11 cellular contexts compared by ENCODE assay signal in genomic region chr1:160058087-160058486, GRCh38. TPM values are rescaled to one million over a fixed set of nuclear protein-coding genes. Genes with fewer than 3 reads are reported as not detected.
DNase-seq lines count a peak whose midpoint lies in the region; ATAC-seq and TF ChIP-seq lines count a peak whose summit lies in the region.
"Had no signal": no experiment of that assay in that cellular context is flagged by ENCODE, and none has a peak within 500 bp of the region (broad histone marks: within the 10 kb centered on the region; RNA-seq: fewer than 3 reads in every experiment).

No MANE protein-coding gene starts in this region.

- CTCF ChIA-PET in WTC11 (lab: Charles Lee), result interaction anchor here (0.6 to 31.0 kb wide), 22 partner anchors 11 to 234 kb away, joined by 3 to 978 read pairs (median 4); partner anchors contain the start of genes CASQ1, IGSF8, KCNJ10 and KCNJ9

- no peak overlapping the region for H3K27ac ChIP-seq in vagina
- H3K27ac ChIP-seq: right atrium auricular region had no signal

- no peak overlapping the region for H3K4me3 Mint-ChIP-seq in WTC11
- H3K4me3 Mint-ChIP-seq: activated CD4-positive, alpha-beta T cell treated with anti-CD3 and anti-CD28 coated beads for 36 hours; brain; IgD-negative memory B cell had no signal

- intact Hi-C loops in vagina (cut with DNase I), result no loop called here

- in situ Hi-C loops in KBM-7 (cut with MboI; ENCODE audit: low pct_unique_long_range_greater_than_20kb, low sequenced_read_pairs), result no loop called here

- TF ChIP-seq CTCF in GM12864 (IDR thresholded peaks at IDR 0.05; ENCODE audit: low read depth, low read length, missing control alignments) (peak; percentile 34), WTC11 (IDR thresholded peaks at IDR 0.05) (no peak), vagina (IDR thresholded peaks at IDR 0.05) (no peak)

- no peaks in the 10 kb centered on the region for H3K9me3 ChIP-seq in vagina
- H3K9me3 ChIP-seq: right atrium auricular region had no signal

- H3K27me3 ChIP-seq in vagina, result no peaks in the 10 kb centered on the region
- H3K27me3 ChIP-seq: right atrium auricular region had no signal

- no peak overlapping the region for H3K4me3 ChIP-seq in GM12864 (ENCODE audit: low read depth, low read length)
- no peak overlapping the region for H3K4me3 ChIP-seq in vagina
- H3K4me3 ChIP-seq: right atrium auricular region had no signal

- peaks cover 7% of the 10 kb centered on the region for H3K27me3 Mint-ChIP-seq in WTC11 (ENCODE audit: low read depth)

- DNase-seq in GM12864 (ENCODE audit: low read depth) (no peak), WTC11 (ENCODE audit: low spot score) (no peak), lung microvascular endothelial cell (ENCODE audit: low read depth in 2 of 2) (peak; percentile 12 to 18), KBM-7 (no peak), vagina (ENCODE audit: extremely low spot score in 2 of 2) (no peak)
- DNase-seq: activated CD4-positive, alpha-beta T cell treated with anti-CD3 and anti-CD28 coated beads for 36 hours; stimulated activated naive CD4-positive, alpha-beta T cell treated with Interleukin-2 at 50 U/mL for 16 hours had no signal

- POLR2A ChIA-PET in WTC11 (lab: Charles Lee), result interaction anchor here (0.9 kb wide), 1 partner anchor 21 kb away, joined by 5 read pairs; no protein-coding TSS in a partner anchor

- H3K9me3 Mint-ChIP-seq in WTC11, result no peaks in the 10 kb centered on the region
- H3K9me3 Mint-ChIP-seq: brain, IgD-negative memory B cell had no signal

- H3K4me1 Mint-ChIP-seq in WTC11, result peaks cover 18% of the 10 kb centered on the region
- H3K4me1 Mint-ChIP-seq: activated CD4-positive, alpha-beta T cell treated with anti-CD3 and anti-CD28 coated beads for 36 hours had no signal

- no peak overlapping the region for H3K27ac Mint-ChIP-seq in WTC11
- H3K27ac Mint-ChIP-seq: activated CD4-positive, alpha-beta T cell treated with anti-CD3 and anti-CD28 coated beads for 36 hours; IgD-negative memory B cell had no signal

- no peaks in the 10 kb centered on the region for H3K36me3 ChIP-seq in vagina
- H3K36me3 ChIP-seq: right atrium auricular region had no signal

- no peaks in the 10 kb centered on the region for H3K36me3 Mint-ChIP-seq in WTC11
- H3K36me3 Mint-ChIP-seq: brain, IgD-negative memory B cell had no signal

- peak; percentile 53 for ATAC-seq in WTC11
- no peak for ATAC-seq in HG03135 (IDR thresholded peaks at IDR 0.05; ENCODE audit: unreplicated experiment)
- ATAC-seq: activated CD4-positive, alpha-beta T cell treated with anti-CD3 and anti-CD28 coated beads for 36 hours had no signal

- H3K4me1 ChIP-seq in vagina, result no peaks in the 10 kb centered on the region
- H3K4me1 ChIP-seq: right atrium auricular region had no signal

- TF ChIP-seq POLR2A in vagina (IDR thresholded peaks at IDR 0.05), result no peak

TF ChIP-seq in WTC11, 78 proteins besides CTCF, POLR2A, EP300 and RAD21:
- TF ChIP-seq SOX15 (CRISPR knock-in tag; IDR thresholded peaks at IDR 0.05) (no peak), NR2C2 (CRISPR knock-in tag; IDR thresholded peaks at IDR 0.05) (no peak), USF1 (CRISPR knock-in tag; IDR thresholded peaks at IDR 0.05) (no peak), NFATC4 (CRISPR knock-in tag; IDR thresholded peaks at IDR 0.05) (no peak), HMGXB4 (CRISPR knock-in tag; IDR thresholded peaks at IDR 0.05) (no peak)

RNA-seq across cellular contexts. Expression of gene KCNJ10, which starts 11.9 kb away (rescaled TPM):
- total RNA-seq in WTC11 (2021) (1.4 to 1.6 TPM (median 1.4 TPM) in 3 replicates), lung microvascular endothelial cell (not detected in 2 replicates), vagina (not detected)

RNA-seq across cellular contexts. Expression of gene KCNJ9, which starts 23.3 kb away (rescaled TPM):
- total RNA-seq in WTC11 (2021) (0.09 to 0.14 TPM in 2 of 3 replicates, not detected in the other), lung microvascular endothelial cell (not detected in 2 replicates), vagina (not detected)

RNA-seq across cellular contexts. Expression of gene PIGM, which starts 26.3 kb away (rescaled TPM):
- total RNA-seq in WTC11 (2021) (4.4 to 5.2 TPM (median 4.4 TPM) in 3 replicates), lung microvascular endothelial cell (2.2 and 3.4 TPM in 2 replicates), vagina (2.7 TPM)

RNA-seq across cellular contexts. Expression of gene IGSF8, which starts 40.3 kb away (rescaled TPM):
- 86.7 to 101 TPM (median 95.1 TPM) in 3 replicates for total RNA-seq in WTC11 (2021)
- total RNA-seq in lung microvascular endothelial cell, result 4.6 and 10.3 TPM in 2 replicates
- total RNA-seq in vagina, result 21.6 TPM

RNA-seq across cellular contexts. Expression of gene ATP1A2, which starts 57.5 kb away (rescaled TPM):
- total RNA-seq in WTC11 (2021) (22.8 to 25.6 TPM (median 23.2 TPM) in 3 replicates), lung microvascular endothelial cell (not detected in 2 replicates), vagina (11.0 TPM)
- total RNA-seq: activated CD4-positive, alpha-beta T cell treated with anti-CD3 and anti-CD28 coated beads for 36 hours had no signal

Comparison
In these comparisons a context has a peak if more than half of its experiments do, and no peak if none do; other contexts are left out.
1. DNase-seq: peak in lung microvascular endothelial cell (2 of 2); none in GM12864 (single experiment), WTC11 (single experiment), KBM-7 (single experiment) and vagina (0 of 2).